Comparison of ENCODE assay signal across 8 cellular contexts in the genomic region with DNA sequence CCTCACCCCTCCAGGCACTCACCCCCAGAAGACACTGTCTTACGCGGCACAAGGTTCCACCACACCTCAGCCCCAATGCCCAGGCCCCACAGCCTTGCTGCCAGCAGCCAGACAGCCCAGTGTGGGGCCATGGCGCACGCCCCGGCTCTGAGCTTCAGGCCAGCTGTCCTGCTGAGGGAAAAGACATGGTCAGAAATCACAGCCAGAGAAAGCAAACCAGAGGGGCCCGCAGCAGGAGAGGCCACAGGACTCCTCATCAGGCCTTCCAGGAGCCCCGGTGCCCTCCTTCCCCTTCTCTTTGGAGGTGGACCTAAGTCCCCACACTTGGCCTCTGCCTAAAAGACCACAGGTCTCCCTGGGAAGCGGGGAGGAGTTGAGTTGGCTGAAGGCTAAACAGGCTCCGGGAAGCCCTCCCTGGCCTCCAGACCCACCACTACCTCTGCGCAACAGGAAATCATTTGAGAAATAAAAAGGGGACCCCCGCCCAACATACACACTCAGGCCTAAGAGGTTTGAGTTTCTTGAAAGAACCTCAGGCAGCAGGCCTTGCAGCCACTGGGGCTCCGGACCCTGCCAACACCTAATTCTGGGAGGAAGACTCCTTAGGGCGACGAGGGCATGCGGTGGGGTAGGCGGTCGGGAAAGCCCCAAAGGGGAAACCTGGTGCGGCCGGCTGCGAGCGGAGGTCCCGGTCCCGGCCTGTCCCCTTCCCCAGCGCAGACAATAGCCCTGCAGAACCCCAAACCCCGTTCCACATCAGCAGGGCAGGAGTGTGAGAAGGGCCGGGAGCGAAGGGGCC. TPM values are rescaled to one million over a fixed set of nuclear protein-coding genes. Genes with fewer than 3 reads are reported as not detected.
A peak's percentile ranks its signal among the peaks of the same experiment; 100 is the strongest.
DNase-seq lines count a peak whose midpoint lies in the region; ATAC-seq, FAIRE-seq and TF ChIP-seq lines count a peak whose summit lies in the region.

No MANE protein-coding gene starts in this region.

- no peak overlapping the region for H3K23ac ChIP-seq in H1 (ENCODE audit: insufficient read length)

- TF ChIP-seq CTCF in H1 (IDR thresholded peaks at IDR 0.05; ENCODE audit: control extremely low read depth in 1 of 3, insufficient read depth in 1 of 3, low read depth in 1 of 3, low read length in 3 of 3) (no peak), neural crest cell (conservative IDR thresholded peaks at IDR 0.05) (no peak)

- peaks cover 36% of the 10 kb centered on the region; the same call in 1 of the 2 replicates for H3K36me3 ChIP-seq in SK-N-MC (ENCODE audit: insufficient read depth, low read length)
- peaks cover 30 to 46% (median 37%) of the 10 kb centered on the region in 4 experiments for H3K36me3 ChIP-seq in H1 (ENCODE audit: control insufficient read depth in 2 of 4, insufficient read depth in 4 of 4, low read length in 3 of 4)

- CTCF ChIA-PET in H1 (lab: Charles Lee; ENCODE audit: partially characterized antibody), result interaction anchor here (0.5 to 6.1 kb wide), 20 partner anchors 8 to 247 kb away, joined by 3 to 47 read pairs (median 4); partner anchors contain the start of gene ANKRD39

- peak overlapping the region; percentile 26; the same call in 1 of the 2 replicates for H2AK5ac ChIP-seq in H1 (ENCODE audit: low read depth, low read length)

- H4K20me1 ChIP-seq in H1 (replicated peaks in 1 of 2; ENCODE audit: control insufficient read depth in 1 of 2, insufficient read depth in 2 of 2, low read length in 2 of 2), result peaks cover 6 to 21% of the 10 kb centered on the region in 2 experiments

- peak overlapping the region; percentile 95 for H3K4me3 ChIP-seq in SK-N-MC
- peak overlapping the region; percentile 76 to 86 (median 80) for H3K4me3 ChIP-seq in H1 (ENCODE audit: extremely low read depth in 1 of 4, insufficient read depth in 2 of 4, low read depth in 3 of 4, low read length in 4 of 4)

- no peaks in the 10 kb centered on the region for H3K9me3 Mint-ChIP-seq in neural crest cell

- peaks cover 5 to 23% (median 15%) of the 10 kb centered on the region in 4 experiments for H3K4me1 ChIP-seq in H1 (replicated peaks in 1 of 4; ENCODE audit: control insufficient read depth in 3 of 4, insufficient read depth in 4 of 4, low read length in 3 of 4)

- POLR2A ChIA-PET in H1 (lab: Charles Lee; ENCODE audit: partially characterized antibody), result interaction anchor here (0.8 to 4.2 kb wide), 30 partner anchors 10 to 122 kb away, joined by 3 to 49 read pairs (median 4); partner anchors contain the start of gene ANKRD39

- H3K4me3 Mint-ChIP-seq in neural crest cell, result peak overlapping the region; percentile 94

- H3K18ac ChIP-seq in H1 (ENCODE audit: extremely low read depth, low read length), result peak overlapping the region; percentile 71

- H3K27ac ChIP-seq in SK-N-MC, result peak overlapping the region; percentile 55
- peak overlapping the region; percentile 91 for H3K27ac ChIP-seq in H1 (ENCODE audit: low read depth, low read length)

- no peak overlapping the region for H2BK120ac ChIP-seq in H1 (replicated peaks; ENCODE audit: low read depth, low read length)

- no peak overlapping the region for H2AFZ ChIP-seq in H1 (ENCODE audit: low read length)

- H3K9ac ChIP-seq in SK-N-MC (ENCODE audit: insufficient read length) (peak overlapping the region; percentile 96), H1 (replicated peaks in 1 of 4; ENCODE audit: extremely low read depth in 1 of 4, low read depth in 3 of 4, low read length in 3 of 4) (peak overlapping the region; percentile 78 to 89 (median 86))

- H4K8ac ChIP-seq in H1 (ENCODE audit: extremely low read depth, insufficient read depth, low read length), result peak overlapping the region; percentile 97; the same call in 1 of the 2 replicates

- no peak for FAIRE-seq in H1 (lab: Jason Lieb, UNC)

- no peak overlapping the region for H3K14ac ChIP-seq in H1 (ENCODE audit: insufficient read length)

- no peak overlapping the region; the same call in 1 of the 2 replicates for H2BK20ac ChIP-seq in H1 (ENCODE audit: low read length)

- ATAC-seq in HG03520 (IDR thresholded peaks at IDR 0.05; ENCODE audit: unreplicated experiment) (no peak), HG03139 (IDR thresholded peaks at IDR 0.05; ENCODE audit: unreplicated experiment) (no peak)

- peak overlapping the region; percentile 95 for H3K56ac ChIP-seq in H1 (replicated peaks; ENCODE audit: insufficient read length, low read depth, low read length)

- peak overlapping the region; percentile 99 for H3K4ac ChIP-seq in H1 (replicated peaks; ENCODE audit: insufficient read length, low read depth, low read length)

- 32% methylated on average over 20 of the region's 27 CpGs; no CpG with 5 or more reads in 1 of the 2 experiments for WGBS in H1 (ENCODE audit: extremely low coverage in 1 of 2, insufficient coverage in 1 of 2, insufficient read length in 1 of 2, insufficient replicate concordance in 2 of 2, low coverage in 1 of 2, low lambda C conversion rate in 2 of 2, missing lambda C conversion rate in 1 of 2), 2 experiments

- TF ChIP-seq POLR2A in H1 (IDR thresholded peaks at IDR 0.05; ENCODE audit: control extremely low read depth in 1 of 2, low read depth in 2 of 2, low read length in 2 of 2), result no peak

- H3K36me3 Mint-ChIP-seq in neural crest cell (ENCODE audit: low read depth), result peaks cover 5% of the 10 kb centered on the region

- H4K5ac ChIP-seq in H1 (ENCODE audit: insufficient read length, low read depth, low read length), result peak overlapping the region; percentile 73

- H3K27ac Mint-ChIP-seq in neural crest cell (ENCODE audit: unreplicated experiment), result peak overlapping the region; percentile 96

- H3K23me2 ChIP-seq in H1 (ENCODE audit: low read depth, low read length), result peaks cover 14% of the 10 kb centered on the region

- no peak overlapping the region for H2BK15ac ChIP-seq in H1 (ENCODE audit: low read length)

- 0 out of 2 replicates have a peak overlapping the region, but pooled peaks have one; percentile 27 for H2BK12ac ChIP-seq in H1 (ENCODE audit: low read depth, low read length)

- peak; percentile 40 for DNase-seq in stimulated activated CD4-positive, alpha-beta T cell treated with anti-CD3 and anti-CD28 coated beads, Interleukin-4, amount 100 ng/mL, for 24 hours
- DNase-seq in stimulated activated CD4-positive, alpha-beta T cell treated with anti-CD3 and anti-CD28 coated beads, Interleukin-2, amount 100 ng/mL, for 24 hours, result no peak
- DNase-seq in SK-N-MC (ENCODE audit: low read depth, low spot score), result no peak
- DNase-seq in H1 (ENCODE audit: low read depth in 1 of 2, low spot score in 2 of 2), result no peak
- no peak for DNase-seq in neural crest cell (ENCODE audit: low read depth, low spot score)
- no peak for DNase-seq in effector CD4-positive, alpha-beta T cell

- peaks cover 4 to 36% of the 10 kb centered on the region in 2 experiments for H3K79me2 ChIP-seq in H1 (ENCODE audit: control insufficient read depth in 1 of 2, insufficient read depth in 2 of 2, low read length in 2 of 2)

- peak overlapping the region; percentile 91 to 94 for H3K4me2 ChIP-seq in H1 (ENCODE audit: insufficient read depth in 1 of 2, low read depth in 2 of 2, low read length in 2 of 2)

- H3K27me3 Mint-ChIP-seq in neural crest cell (ENCODE audit: low read depth), result no peaks in the 10 kb centered on the region

- peaks cover 16% of the 10 kb centered on the region for H3K79me1 ChIP-seq in H1 (ENCODE audit: low read depth, low read length)

- TF ChIP-seq RAD21 in H1 (IDR thresholded peaks at IDR 0.05 in 1 of 2, conservative IDR thresholded peaks at IDR 0.05 in 1 of 2; ENCODE audit: low read depth in 2 of 2, low read length in 2 of 2), result no peak

- peak overlapping the region; percentile 85 for H2BK5ac ChIP-seq in H1 (ENCODE audit: low read depth, low read length)

- H3K27me3 ChIP-seq in H1 (replicated peaks in 1 of 4; ENCODE audit: control insufficient read depth in 3 of 4, extremely low read depth in 1 of 4, insufficient read depth in 3 of 4, low read length in 3 of 4), result peaks cover 0 to 3% (median 0%) of the 10 kb centered on the region in 4 experiments; a peak in 2 of 7 replicates

- peak overlapping the region; percentile 52 for H4K91ac ChIP-seq in H1 (replicated peaks; ENCODE audit: insufficient read length, low read length)

- no peak for TF ChIP-seq EP300 in H1 (IDR thresholded peaks at IDR 0.05; ENCODE audit: borderline replicate concordance in 1 of 2, low read depth in 2 of 2, low read length in 2 of 2)

- H3K9me3 ChIP-seq in SK-N-MC (ENCODE audit: low read depth, low read length) (no peaks in the 10 kb centered on the region), H1 (ENCODE audit: insufficient read depth in 2 of 2, low read depth in 1 of 2, low read length in 1 of 2) (no peaks in the 10 kb centered on the region)

- H3K4me1 Mint-ChIP-seq in neural crest cell, result peaks cover 34% of the 10 kb centered on the region

RNA-seq across cellular contexts. Expression of gene SEMA4C, which starts 1.9 kb away (rescaled TPM):
- total RNA-seq in H1 (2021; fragmentation: NEBNext Ultra II Directional; extraction: Animal tissue kit (Norgen Biotek cat#: 25700)), result 67.3 and 74.3 TPM in 2 replicates
- polyA plus RNA-seq in H1 (2011; rRNA removed), result 47.5 and 71.4 TPM in 2 replicates
- polyA plus RNA-seq in H1 (2011; cell fraction: cytosol; rRNA removed), result 58.9 TPM
- 141 TPM for polyA plus RNA-seq in H1 (2011; cell fraction: nucleus; rRNA removed)
- polyA plus RNA-seq in H1 (2012, experiment 1 of 2), result 45.7 to 74.3 TPM (median 68.2 TPM) in 4 replicates
- 49.5 TPM for polyA plus RNA-seq in H1 (2012, experiment 2 of 2)
- 61.0 TPM for polyA plus RNA-seq in H1 (2013, experiment 1 of 2)
- polyA plus RNA-seq in H1 (2013, experiment 2 of 2), result 59.0 TPM
- 86.3 and 87.9 TPM in 2 replicates for polyA minus RNA-seq in H1 (2011; rRNA and poly(A)+ RNA removed)
- polyA minus RNA-seq in H1 (2011; cell fraction: cytosol; rRNA and poly(A)+ RNA removed), result 47.3 TPM
- polyA minus RNA-seq in H1 (2011; cell fraction: nucleus; rRNA and poly(A)+ RNA removed), result 43.7 TPM
- 102 and 103 TPM in 2 replicates for total RNA-seq in neural crest cell

RNA-seq across cellular contexts. Expression of gene ANKRD39, which starts 10.1 kb away (rescaled TPM):
- total RNA-seq in H1 (2021; fragmentation: NEBNext Ultra II Directional; extraction: Animal tissue kit (Norgen Biotek cat#: 25700)), result 18.5 and 19.7 TPM in 2 replicates
- polyA plus RNA-seq in H1 (2011; rRNA removed), result 21.3 and 22.9 TPM in 2 replicates
- 18.1 TPM for polyA plus RNA-seq in H1 (2011; cell fraction: cytosol; rRNA removed)
- polyA plus RNA-seq in H1 (2011; cell fraction: nucleus; rRNA removed), result 36.1 TPM
- 15.8 to 18.8 TPM (median 16.9 TPM) in 4 replicates for polyA plus RNA-seq in H1 (2012, experiment 1 of 2)
- 21.7 TPM for polyA plus RNA-seq in H1 (2012, experiment 2 of 2)
- 18.2 TPM for polyA plus RNA-seq in H1 (2013, experiment 1 of 2)
- 18.1 TPM for polyA plus RNA-seq in H1 (2013, experiment 2 of 2)
- polyA minus RNA-seq in H1 (2011; rRNA and poly(A)+ RNA removed), result 6.8 and 7.2 TPM in 2 replicates
- 5.2 TPM for polyA minus RNA-seq in H1 (2011; cell fraction: cytosol; rRNA and poly(A)+ RNA removed)
- 10.3 TPM for polyA minus RNA-seq in H1 (2011; cell fraction: nucleus; rRNA and poly(A)+ RNA removed)
- 23.4 and 25.8 TPM in 2 replicates for total RNA-seq in neural crest cell

RNA-seq across cellular contexts. Expression of gene ANKRD23, which starts 24.1 kb away (rescaled TPM):
- total RNA-seq in H1 (2021; fragmentation: NEBNext Ultra II Directional; extraction: Animal tissue kit (Norgen Biotek cat#: 25700)), result 2.9 and 3.5 TPM in 2 replicates
- polyA plus RNA-seq in H1 (2011; rRNA removed), result 3.4 and 4.8 TPM in 2 replicates
- 3.9 TPM for polyA plus RNA-seq in H1 (2011; cell fraction: cytosol; rRNA removed)
- polyA plus RNA-seq in H1 (2011; cell fraction: nucleus; rRNA removed), result 29.4 TPM
- 2.3 to 5.8 TPM (median 3.8 TPM) in 4 replicates for polyA plus RNA-seq in H1 (2012, experiment 1 of 2)
- 2.0 TPM for polyA plus RNA-seq in H1 (2012, experiment 2 of 2)
- polyA plus RNA-seq in H1 (2013, experiment 1 of 2), result 2.5 TPM
- 2.4 TPM for polyA plus RNA-seq in H1 (2013, experiment 2 of 2)
- 2.6 and 3.1 TPM in 2 replicates for polyA minus RNA-seq in H1 (2011; rRNA and poly(A)+ RNA removed)
- polyA minus RNA-seq in H1 (2011; cell fraction: cytosol; rRNA and poly(A)+ RNA removed), result 2.9 TPM
- polyA minus RNA-seq in H1 (2011; cell fraction: nucleus; rRNA and poly(A)+ RNA removed), result 3.9 TPM
- total RNA-seq in neural crest cell, result 9.3 and 11.4 TPM in 2 replicates

RNA-seq across cellular contexts. Expression of gene CNNM3, which starts 51.9 kb away (rescaled TPM):
- 29.2 and 29.9 TPM in 2 replicates for total RNA-seq in H1 (2021; fragmentation: NEBNext Ultra II Directional; extraction: Animal tissue kit (Norgen Biotek cat#: 25700))
- 29.1 and 39.0 TPM in 2 replicates for polyA plus RNA-seq in H1 (2011; rRNA removed)
- 19.0 TPM for polyA plus RNA-seq in H1 (2011; cell fraction: cytosol; rRNA removed)
- 60.7 TPM for polyA plus RNA-seq in H1 (2011; cell fraction: nucleus; rRNA removed)
- 16.3 to 26.5 TPM (median 21.7 TPM) in 4 replicates for polyA plus RNA-seq in H1 (2012, experiment 1 of 2)
- 16.7 TPM for polyA plus RNA-seq in H1 (2012, experiment 2 of 2)
- 30.0 TPM for polyA plus RNA-seq in H1 (2013, experiment 1 of 2)
- polyA plus RNA-seq in H1 (2013, experiment 2 of 2), result 28.7 TPM
- 39.0 and 41.6 TPM in 2 replicates for polyA minus RNA-seq in H1 (2011; rRNA and poly(A)+ RNA removed)
- polyA minus RNA-seq in H1 (2011; cell fraction: cytosol; rRNA and poly(A)+ RNA removed), result 27.4 TPM
- polyA minus RNA-seq in H1 (2011; cell fraction: nucleus; rRNA and poly(A)+ RNA removed), result 42.5 TPM
- 32.6 and 33.9 TPM in 2 replicates for total RNA-seq in neural crest cell
